Comparison of ENCODE assay signal across 8 cellular contexts in genomic region chr6:43053545-43054205, GRCh38. TPM values are rescaled to one million over a fixed set of nuclear protein-coding genes. Genes with fewer than 3 reads are reported as not detected.
A peak's percentile ranks its signal among the peaks of the same experiment; 100 is the strongest.
DNase-seq lines count a peak whose midpoint lies in the region; ATAC-seq and TF ChIP-seq lines count a peak whose summit lies in the region.

Gene CUL7, minus strand, starts transcription at chr6:43053851. Its CDS starts 1,063 bp downstream, at chr6:43052788.

- peaks cover 28% of the 10 kb centered on the region for H3K4me1 ChIP-seq in PC-3 (ENCODE audit: insufficient read depth, low read length)

- H3K27ac ChIP-seq in PC-3 (ENCODE audit: low read length) (peak within 1 kb of the TSS; percentile 69), epithelial cell of prostate (peak within 1 kb of the TSS; percentile 78)

- H3K9ac ChIP-seq in PC-3 (ENCODE audit: low read length), result peak within 1 kb of the TSS; percentile 94

- TF ChIP-seq CTCF in PC-3 (conservative IDR thresholded peaks at IDR 0.05; ENCODE audit: low read depth, low read length), result no peak

- H3K27me3 ChIP-seq in PC-3 (ENCODE audit: low read length), result no peaks in the 10 kb centered on the region

- CTCF ChIA-PET in PC-3 (lab: Charles Lee), result interaction anchor here (0.6 kb wide), 1 partner anchor 96 kb away, joined by 3 read pairs; no protein-coding TSS in a partner anchor

- H3K79me2 ChIP-seq in PC-3 (ENCODE audit: low read length), result peaks cover 33% of the 10 kb centered on the region

- peaks cover 16% of the 10 kb centered on the region; the same call in 1 of the 2 replicates for H3K36me3 ChIP-seq in PC-3 (ENCODE audit: low read depth, low read length)

- H3K4me3 ChIP-seq in Jurkat, Clone E6-1 (ENCODE audit: low read length), result peak within 1 kb of the TSS; percentile 87
- H3K4me3 ChIP-seq in PC-3 (ENCODE audit: low read length), result peak within 1 kb of the TSS; percentile 74

- no peaks in the 10 kb centered on the region for H3F3A ChIP-seq in PC-3 (ENCODE audit: low read length, unreplicated experiment)

- H4K20me1 ChIP-seq in PC-3 (ENCODE audit: low read length), result peaks cover 6% of the 10 kb centered on the region; the same call in 1 of the 2 replicates

- peak within 1 kb of the TSS; percentile 66 for H2AFZ ChIP-seq in PC-3 (ENCODE audit: low read length)

- peak; percentile 97 for DNase-seq in DMS114 treated with DMSO at 0.1 percent for 48 hours (lab: John Stamatoyannopoulos, UW; ENCODE audit: unreplicated experiment)
- DNase-seq in Jurkat, Clone E6-1 (ENCODE audit: low read depth, low spot score), result peak; percentile 89
- peak; percentile 98 for DNase-seq in PC-3
- peak; percentile 75 for DNase-seq in activated T-cell treated with anti-CD3 and anti-CD28 coated beads for 4 hours
- peak; percentile 63 for DNase-seq in epithelial cell of prostate (ENCODE audit: low read depth, low spot score)
- DNase-seq in mucosa of gallbladder (ENCODE audit: low spot score), result peak; percentile 92
- DNase-seq in stimulated activated CD8-positive, alpha-beta memory T cell treated with anti-CD3 and anti-CD28 coated beads, Interleukin-4, amount 100 ng/mL, for 24 hours (ENCODE audit: low read depth), result peak; percentile 85

- no TSS peak for BruUV-seq in PC-3 (replicated peaks; lab: Mats Ljungman, UMichigan)

- ATAC-seq in GM21529 (IDR thresholded peaks at IDR 0.05; ENCODE audit: unreplicated experiment), result peak; percentile 88
- ATAC-seq in PC-3, result peak; percentile 98

- POLR2A ChIA-PET in PC-3 (lab: Charles Lee; ENCODE audit: unreplicated experiment), result interaction anchor here (0.6 to 0.8 kb wide), 4 partner anchors 39 to 374 kb away, joined by 3 to 15 read pairs (median 10); partner anchors contain the start of genes ABCC10 and KLHDC3

- no peaks in the 10 kb centered on the region for H3K9me2 ChIP-seq in PC-3 (replicated peaks; ENCODE audit: low read length)

- H3K4me2 ChIP-seq in PC-3 (ENCODE audit: low read length), result peak within 1 kb of the TSS; percentile 95

- intact Hi-C loops in PC-3 (cut with micrococcal nuclease), result no loop called here

- no peaks in the 10 kb centered on the region for H3K9me3 ChIP-seq in PC-3 (ENCODE audit: low read length)

RNA-seq across cellular contexts. Expression of gene CUL7, which starts in this region (rescaled TPM):
- polyA plus RNA-seq in Jurkat, Clone E6-1 (2012; ENCODE audit: insufficient read depth, insufficient read length), result 21.5 TPM
- total RNA-seq in PC-3 (2014; rRNA removed) (17.5 and 18.6 TPM in 2 replicates), mucosa of gallbladder (29.5 TPM)

Comparison
In these comparisons a context has a peak if more than half of its experiments do, and no peak if none do; other contexts are left out.
1. Peak in every context shown above with its lines: DNase-seq, ATAC-seq, H3K4me3 ChIP-seq and H3K27ac ChIP-seq.